Comparison of ENCODE assay signal across 1 cellular context in genomic region chr9:104073770-104074133, GRCh38.
TF ChIP-seq lines count a peak whose summit lies in the region.

No MANE protein-coding gene starts in this region.

TF ChIP-seq in IMR-90, 13 proteins besides CTCF, POLR2A, EP300 and RAD21:
- TF ChIP-seq CEBPB (IDR thresholded peaks at IDR 0.05; ENCODE audit: low read depth, low read length) (peak; percentile 76), MAFK (IDR thresholded peaks at IDR 0.05; ENCODE audit: low read depth, low read length) (no peak)
